ENCODE assay signal across 24 cellular contexts in genomic region chr4:72365016-72365415, GRCh38.
A peak's percentile ranks its signal among the peaks of the same experiment; 100 is the strongest.
DNase-seq lines count a peak whose midpoint lies in the region; ATAC-seq, FAIRE-seq and TF ChIP-seq lines count a peak whose summit lies in the region.
"Had no signal": no experiment of that assay in that cellular context is flagged by ENCODE, and none has a peak within 500 bp of the region (broad histone marks: within the 10 kb centered on the region; RNA-seq: fewer than 3 reads in every experiment).

No MANE protein-coding gene starts in this region.

- H3K4me1 ChIP-seq in osteoblast (ENCODE audit: insufficient read depth, low read length) = no peaks in the 10 kb centered on the region
- H3K4me1 ChIP-seq: A549, BE2C had no signal

- no peak overlapping the region for H3K4me2 ChIP-seq in osteoblast (ENCODE audit: insufficient read depth, low read length)
- H3K4me2 ChIP-seq: A549; BLaER1 treated with 17β-estradiol and CSF1 and Interleukin-3, amounts not matched to agents 10 nM and 100 nM had no signal

- H3K27me3 ChIP-seq in osteoblast (ENCODE audit: insufficient read depth, low read length) = no peaks in the 10 kb centered on the region
- H3K27me3 ChIP-seq: BE2C; BLaER1 treated with 17β-estradiol and CSF1 and Interleukin-3, amounts not matched to agents 10 nM and 100 nM had no signal

- no peak for ATAC-seq in activated T-helper 17 cell treated with anti-CD3 and anti-CD28 coated beads, Interleukin-2, amount 50 U/mL, for 72 hours (replicated peaks)
- ATAC-seq in GM21576 (IDR thresholded peaks at IDR 0.05; ENCODE audit: unreplicated experiment) (no peak), GM18867 (IDR thresholded peaks at IDR 0.05; ENCODE audit: unreplicated experiment) (no peak)
- ATAC-seq: A549 had no signal

- H3K4me3 Mint-ChIP-seq in activated T-helper 17 cell treated with anti-CD3 and anti-CD28 coated beads, Interleukin-2, amount 50 U/mL, for 72 hours = no peak overlapping the region
- H3K4me3 Mint-ChIP-seq: CD14-positive monocyte; CD4-positive, alpha-beta T cell had no signal

- peak overlapping the region; percentile 42 for H2AFZ ChIP-seq in osteoblast (ENCODE audit: low read length)
- H2AFZ ChIP-seq: GM23248 had no signal

- no peaks in the 10 kb centered on the region for H3K4me1 Mint-ChIP-seq in activated T-helper 17 cell treated with anti-CD3 and anti-CD28 coated beads, Interleukin-2, amount 50 U/mL, for 72 hours
- H3K4me1 Mint-ChIP-seq: CD14-positive monocyte; CD8-positive, alpha-beta memory T cell had no signal

- no peaks in the 10 kb centered on the region for H4K20me1 ChIP-seq in osteoblast (ENCODE audit: insufficient read depth, low read length)
- H4K20me1 ChIP-seq: BLaER1 treated with 17β-estradiol and CSF1 and Interleukin-3, amounts not matched to agents 10 nM and 100 nM had no signal

- no peak overlapping the region for H3K27ac Mint-ChIP-seq in activated T-helper 17 cell treated with anti-CD3 and anti-CD28 coated beads, Interleukin-2, amount 50 U/mL, for 72 hours
- H3K27ac Mint-ChIP-seq: CD14-positive monocyte; CD4-positive, alpha-beta T cell; CD8-positive, alpha-beta memory T cell had no signal

- no peak overlapping the region for H3K27ac ChIP-seq in osteoblast (ENCODE audit: low read depth, low read length)
- H3K27ac ChIP-seq: A549; BLaER1 treated with 17β-estradiol and CSF1 and Interleukin-3, amounts not matched to agents 10 nM and 100 nM; GM23248 had no signal

- FAIRE-seq in islet of Langerhans (lab: Jason Lieb, UNC) = peak; percentile 49
- FAIRE-seq: A549, GM12892, H1 had no signal

- H3K4me3 ChIP-seq in osteoblast (ENCODE audit: insufficient read depth, low read length) = no peak overlapping the region
- H3K4me3 ChIP-seq: A549; BLaER1 treated with 17β-estradiol and CSF1 and Interleukin-3, amounts not matched to agents 10 nM and 100 nM; GM23248 had no signal

- H3K9me3 ChIP-seq in osteoblast (ENCODE audit: low read depth, low read length) = no peaks in the 10 kb centered on the region
- H3K9me3 ChIP-seq: A549; BE2C; BLaER1 treated with 17β-estradiol and CSF1 and Interleukin-3, amounts not matched to agents 10 nM and 100 nM had no signal

- TF ChIP-seq CTCF in osteoblast (IDR thresholded peaks at IDR 0.05; ENCODE audit: extremely low read depth, low read depth, low read length) = no peak

- H3K79me2 ChIP-seq in osteoblast (ENCODE audit: insufficient read depth, low read length) = no peaks in the 10 kb centered on the region

- H3K9me3 Mint-ChIP-seq in activated T-helper 17 cell treated with anti-CD3 and anti-CD28 coated beads, Interleukin-2, amount 50 U/mL, for 72 hours = no peaks in the 10 kb centered on the region
- H3K9me3 Mint-ChIP-seq: CD4-positive, alpha-beta T cell had no signal

- peak; percentile 40 for DNase-seq in Caki2 (ENCODE audit: low read depth)
- peak; percentile 42 for DNase-seq in NCI-H226
- DNase-seq in osteoblast (ENCODE audit: insufficient read length, low spot score, missing footprints) = no peak
- no peak for DNase-seq in NCI-H748 treated with DMSO at 0.1 percent for 48 hours (lab: John Stamatoyannopoulos, UW)
- DNase-seq: 8988T; ACHN; AML-193; BE2C; CD4-positive, alpha-beta T cell; CD8-positive, alpha-beta memory T cell; DMS153; DND-41; GM23248; H7; HCEC 1CT had no signal

- in situ Hi-C loops in Caki2 (cut with HindIII; ENCODE audit: low pct_unique_long_range_greater_than_20kb, low sequenced_read_pairs) = no loop called here

- H3K36me3 ChIP-seq in osteoblast (ENCODE audit: insufficient read depth, low read length) = no peaks in the 10 kb centered on the region
- H3K36me3 ChIP-seq: BE2C; BLaER1 treated with 17β-estradiol and CSF1 and Interleukin-3, amounts not matched to agents 10 nM and 100 nM had no signal

- H3K36me3 Mint-ChIP-seq in activated T-helper 17 cell treated with anti-CD3 and anti-CD28 coated beads, Interleukin-2, amount 50 U/mL, for 72 hours (ENCODE audit: low read depth) = no peaks in the 10 kb centered on the region
- H3K36me3 Mint-ChIP-seq: CD14-positive monocyte; CD8-positive, alpha-beta memory T cell had no signal

- H3K27me3 Mint-ChIP-seq in activated T-helper 17 cell treated with anti-CD3 and anti-CD28 coated beads, Interleukin-2, amount 50 U/mL, for 72 hours = no peaks in the 10 kb centered on the region
- H3K27me3 Mint-ChIP-seq: CD4-positive, alpha-beta T cell; CD8-positive, alpha-beta memory T cell had no signal

Comparison
In these comparisons a context has a peak if more than half of its experiments do, and no peak if none do; other contexts are left out.
1. DNase-seq: peak in Caki2 (single experiment) and NCI-H226 (single experiment); none in osteoblast (single experiment) and NCI-H748 treated with DMSO at 0.1 percent for 48 hours (single experiment).